2 cellular contexts compared by ENCODE assay signal in the genomic region with DNA sequence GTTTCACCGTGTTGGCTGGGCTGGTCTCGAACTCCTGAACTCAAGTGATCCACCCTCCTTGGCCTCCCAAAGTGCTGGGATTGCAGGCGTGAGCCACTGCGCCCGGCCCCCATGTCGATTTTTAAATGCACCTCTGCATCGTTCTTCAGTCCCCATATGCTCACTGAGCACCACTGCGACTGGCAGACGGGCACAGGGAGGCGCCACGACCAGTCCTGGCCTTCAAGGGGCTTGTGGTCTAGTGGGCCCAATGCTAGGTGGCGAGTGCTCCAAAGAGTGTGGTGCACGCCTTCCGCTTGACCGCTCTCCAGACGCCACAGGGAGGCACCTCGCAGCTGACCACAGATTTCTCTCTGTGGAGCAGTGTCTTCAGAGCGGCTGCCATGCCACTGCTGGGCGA.
TF ChIP-seq lines count a peak whose summit lies in the region.

No MANE protein-coding gene starts in this region.

TF ChIP-seq in GM23338, 12 proteins besides CTCF, POLR2A, EP300 and RAD21 (continues in another document):
- TF ChIP-seq, protein P1, sequence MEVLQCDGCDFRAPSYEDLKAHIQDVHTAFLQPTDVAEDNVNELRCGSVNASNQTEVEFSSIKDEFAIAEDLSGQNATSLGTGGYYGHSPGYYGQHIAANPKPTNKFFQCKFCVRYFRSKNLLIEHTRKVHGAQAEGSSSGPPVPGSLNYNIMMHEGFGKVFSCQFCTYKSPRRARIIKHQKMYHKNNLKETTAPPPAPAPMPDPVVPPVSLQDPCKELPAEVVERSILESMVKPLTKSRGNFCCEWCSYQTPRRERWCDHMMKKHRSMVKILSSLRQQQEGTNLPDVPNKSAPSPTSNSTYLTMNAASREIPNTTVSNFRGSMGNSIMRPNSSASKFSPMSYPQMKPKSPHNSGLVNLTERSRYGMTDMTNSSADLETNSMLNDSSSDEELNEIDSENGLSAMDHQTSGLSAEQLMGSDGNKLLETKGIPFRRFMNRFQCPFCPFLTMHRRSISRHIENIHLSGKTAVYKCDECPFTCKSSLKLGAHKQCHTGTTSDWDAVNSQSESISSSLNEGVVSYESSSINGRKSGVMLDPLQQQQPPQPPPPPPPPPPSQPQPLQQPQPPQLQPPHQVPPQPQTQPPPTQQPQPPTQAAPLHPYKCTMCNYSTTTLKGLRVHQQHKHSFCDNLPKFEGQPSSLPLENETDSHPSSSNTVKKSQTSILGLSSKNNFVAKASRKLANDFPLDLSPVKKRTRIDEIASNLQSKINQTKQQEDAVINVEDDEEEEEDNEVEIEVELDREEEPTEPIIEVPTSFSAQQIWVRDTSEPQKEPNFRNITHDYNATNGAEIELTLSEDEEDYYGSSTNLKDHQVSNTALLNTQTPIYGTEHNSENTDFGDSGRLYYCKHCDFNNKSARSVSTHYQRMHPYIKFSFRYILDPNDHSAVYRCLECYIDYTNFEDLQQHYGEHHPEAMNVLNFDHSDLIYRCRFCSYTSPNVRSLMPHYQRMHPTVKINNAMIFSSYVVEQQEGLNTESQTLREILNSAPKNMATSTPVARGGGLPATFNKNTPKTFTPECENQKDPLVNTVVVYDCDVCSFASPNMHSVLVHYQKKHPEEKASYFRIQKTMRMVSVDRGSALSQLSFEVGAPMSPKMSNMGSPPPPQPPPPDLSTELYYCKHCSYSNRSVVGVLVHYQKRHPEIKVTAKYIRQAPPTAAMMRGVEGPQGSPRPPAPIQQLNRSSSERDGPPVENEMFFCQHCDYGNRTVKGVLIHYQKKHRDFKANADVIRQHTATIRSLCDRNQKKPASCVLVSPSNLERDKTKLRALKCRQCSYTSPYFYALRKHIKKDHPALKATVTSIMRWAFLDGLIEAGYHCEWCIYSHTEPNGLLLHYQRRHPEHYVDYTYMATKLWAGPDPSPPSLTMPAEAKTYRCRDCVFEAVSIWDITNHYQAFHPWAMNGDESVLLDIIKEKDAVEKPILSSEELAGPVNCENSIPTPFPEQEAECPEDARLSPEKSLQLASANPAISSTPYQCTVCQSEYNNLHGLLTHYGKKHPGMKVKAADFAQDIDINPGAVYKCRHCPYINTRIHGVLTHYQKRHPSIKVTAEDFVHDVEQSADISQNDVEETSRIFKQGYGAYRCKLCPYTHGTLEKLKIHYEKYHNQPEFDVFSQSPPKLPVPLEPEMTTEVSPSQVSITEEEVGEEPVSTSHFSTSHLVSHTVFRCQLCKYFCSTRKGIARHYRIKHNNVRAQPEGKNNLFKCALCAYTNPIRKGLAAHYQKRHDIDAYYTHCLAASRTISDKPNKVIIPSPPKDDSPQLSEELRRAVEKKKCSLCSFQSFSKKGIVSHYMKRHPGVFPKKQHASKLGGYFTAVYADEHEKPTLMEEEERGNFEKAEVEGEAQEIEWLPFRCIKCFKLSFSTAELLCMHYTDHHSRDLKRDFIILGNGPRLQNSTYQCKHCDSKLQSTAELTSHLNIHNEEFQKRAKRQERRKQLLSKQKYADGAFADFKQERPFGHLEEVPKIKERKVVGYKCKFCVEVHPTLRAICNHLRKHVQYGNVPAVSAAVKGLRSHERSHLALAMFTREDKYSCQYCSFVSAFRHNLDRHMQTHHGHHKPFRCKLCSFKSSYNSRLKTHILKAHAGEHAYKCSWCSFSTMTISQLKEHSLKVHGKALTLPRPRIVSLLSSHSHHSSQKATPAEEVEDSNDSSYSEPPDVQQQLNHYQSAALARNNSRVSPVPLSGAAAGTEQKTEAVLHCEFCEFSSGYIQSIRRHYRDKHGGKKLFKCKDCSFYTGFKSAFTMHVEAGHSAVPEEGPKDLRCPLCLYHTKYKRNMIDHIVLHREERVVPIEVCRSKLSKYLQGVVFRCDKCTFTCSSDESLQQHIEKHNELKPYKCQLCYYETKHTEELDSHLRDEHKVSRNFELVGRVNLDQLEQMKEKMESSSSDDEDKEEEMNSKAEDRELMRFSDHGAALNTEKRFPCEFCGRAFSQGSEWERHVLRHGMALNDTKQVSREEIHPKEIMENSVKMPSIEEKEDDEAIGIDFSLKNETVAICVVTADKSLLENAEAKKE (CRISPR knock-in tag; IDR thresholded peaks at IDR 0.05): no peak
- TF ChIP-seq, protein P2, sequence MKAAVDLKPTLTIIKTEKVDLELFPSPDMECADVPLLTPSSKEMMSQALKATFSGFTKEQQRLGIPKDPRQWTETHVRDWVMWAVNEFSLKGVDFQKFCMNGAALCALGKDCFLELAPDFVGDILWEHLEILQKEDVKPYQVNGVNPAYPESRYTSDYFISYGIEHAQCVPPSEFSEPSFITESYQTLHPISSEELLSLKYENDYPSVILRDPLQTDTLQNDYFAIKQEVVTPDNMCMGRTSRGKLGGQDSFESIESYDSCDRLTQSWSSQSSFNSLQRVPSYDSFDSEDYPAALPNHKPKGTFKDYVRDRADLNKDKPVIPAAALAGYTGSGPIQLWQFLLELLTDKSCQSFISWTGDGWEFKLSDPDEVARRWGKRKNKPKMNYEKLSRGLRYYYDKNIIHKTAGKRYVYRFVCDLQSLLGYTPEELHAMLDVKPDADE (IDR thresholded peaks at IDR 0.05): no peak
- TF ChIP-seq ZNF331 (CRISPR knock-in tag; IDR thresholded peaks at IDR 0.05; ENCODE audit: low read depth) (no peak), CREB1 (CRISPR knock-in tag; IDR thresholded peaks at IDR 0.05; ENCODE audit: low read depth) (no peak), ZNF114 (CRISPR knock-in tag; IDR thresholded peaks at IDR 0.05) (no peak), EZH2phosphoT487 (IDR thresholded peaks at IDR 0.05; ENCODE audit: unreplicated experiment) (no peak), REST (IDR thresholded peaks at IDR 0.05; ENCODE audit: unreplicated experiment) (no peak), NANOG (IDR thresholded peaks at IDR 0.05; ENCODE audit: borderline replicate concordance) (no peak), EZH2 (IDR thresholded peaks at IDR 0.05; ENCODE audit: low read depth, unreplicated experiment) (no peak), STAT1 (IDR thresholded peaks at IDR 0.05; ENCODE audit: unreplicated experiment) (no peak)

TF ChIP-seq in H1, 55 proteins besides CTCF, POLR2A, EP300 and RAD21:
- TF ChIP-seq ATF2 (IDR thresholded peaks at IDR 0.05; ENCODE audit: low read length) (no peak), TEAD4 (IDR thresholded peaks at IDR 0.05; ENCODE audit: low read depth, low read length) (no peak), RBBP5 (IDR thresholded peaks at IDR 0.05; ENCODE audit: borderline replicate concordance, low read depth, low read length) (no peak), KDM4A (IDR thresholded peaks at IDR 0.05; ENCODE audit: low read depth, low read length, severe bottlenecking) (no peak), CHD2 (IDR thresholded peaks at IDR 0.05; ENCODE audit: low read length) (no peak), SP1 (IDR thresholded peaks at IDR 0.05; ENCODE audit: low read depth, low read length) (no peak), RNF2 (IDR thresholded peaks at IDR 0.05; ENCODE audit: borderline replicate concordance, low read depth, low read length, missing control alignments, poor library complexity, severe bottlenecking) (no peak), CTBP2 (IDR thresholded peaks at IDR 0.05; ENCODE audit: borderline replicate concordance, insufficient read depth, insufficient read length, low read length) (no peak), SP4 (IDR thresholded peaks at IDR 0.05; ENCODE audit: low read length) (no peak), E2F6 (IDR thresholded peaks at IDR 0.05) (no peak), YY1 (IDR thresholded peaks at IDR 0.05; ENCODE audit: low read depth, low read length) (no peak), EZH2 (IDR thresholded peaks at IDR 0.05; ENCODE audit: low read depth, low read length, severe bottlenecking) (no peak), POLR2AphosphoS5 (IDR thresholded peaks at IDR 0.05; ENCODE audit: low read depth, low read length) (no peak), RXRA (IDR thresholded peaks at IDR 0.05; ENCODE audit: insufficient read depth, low read depth, low read length) (no peak), BCL11A (IDR thresholded peaks at IDR 0.05; ENCODE audit: low read depth in 2 of 2, low read length in 2 of 2) (no peak), JUN (IDR thresholded peaks at IDR 0.05; ENCODE audit: low read depth, low read length) (no peak)
